In genomic region chr4:122150896-122151295, GRCh38 we compare ENCODE assay signal across 8 cellular contexts. TPM values are rescaled to one million over a fixed set of nuclear protein-coding genes. Genes with fewer than 3 reads are reported as not detected.
DNase-seq lines count a peak whose midpoint lies in the region; ATAC-seq lines count a peak whose summit lies in the region.

No MANE protein-coding gene starts in this region.

- H3K4ac ChIP-seq in mesendoderm (ENCODE audit: low read depth, low read length): no peak overlapping the region

- H3K27me3 ChIP-seq in mesendoderm (ENCODE audit: insufficient read depth, low read length, poor library complexity): no peaks in the 10 kb centered on the region

- ATAC-seq in stimulated activated naive CD8-positive, alpha-beta T cell treated with anti-CD3 and anti-CD28 coated beads, Interleukin-15, Interleukin-2, amounts not matched to agents 100 U/mL and 50 U/mL, for 24 hours: no peak
- ATAC-seq in activated T-helper 17 cell treated with anti-CD3 and anti-CD28 coated beads, Interleukin-2, amount 50 U/mL, for 72 hours (replicated peaks): no peak
- no peak for ATAC-seq in HG03442 (IDR thresholded peaks at IDR 0.05; ENCODE audit: unreplicated experiment)

- H3K27ac ChIP-seq in mesendoderm (ENCODE audit: low read depth, low read length): no peak overlapping the region

- no peak overlapping the region for H3K4me3 ChIP-seq in mesendoderm (ENCODE audit: low read length)

- H4K5ac ChIP-seq in mesendoderm (ENCODE audit: low read length): no peak overlapping the region

- no peaks in the 10 kb centered on the region for H3K27me3 Mint-ChIP-seq in stimulated activated naive CD8-positive, alpha-beta T cell treated with anti-CD3 and anti-CD28 coated beads, Interleukin-15, Interleukin-2, amounts not matched to agents 100 ng/mL and 50 ng/mL, for 24 hours
- peaks cover 3% of the 10 kb centered on the region for H3K27me3 Mint-ChIP-seq in activated T-helper 17 cell treated with anti-CD3 and anti-CD28 coated beads, Interleukin-2, amount 50 U/mL, for 72 hours

- no peak overlapping the region for H3K4me2 ChIP-seq in mesendoderm (ENCODE audit: low read length)

- no peak overlapping the region for H3K23ac ChIP-seq in mesendoderm (ENCODE audit: low read length)

- H3K4me1 Mint-ChIP-seq in stimulated activated naive CD8-positive, alpha-beta T cell treated with anti-CD3 and anti-CD28 coated beads, Interleukin-15, Interleukin-2, amounts not matched to agents 100 ng/mL and 50 ng/mL, for 24 hours (ENCODE audit: low read depth): peaks cover 66% of the 10 kb centered on the region
- H3K4me1 Mint-ChIP-seq in activated T-helper 17 cell treated with anti-CD3 and anti-CD28 coated beads, Interleukin-2, amount 50 U/mL, for 72 hours: peaks cover 24% of the 10 kb centered on the region

- no peaks in the 10 kb centered on the region for H3K79me2 ChIP-seq in mesendoderm (ENCODE audit: control insufficient read depth, insufficient read depth, low read length)

- peak overlapping the region; percentile 93 for H3K27ac Mint-ChIP-seq in stimulated activated naive CD8-positive, alpha-beta T cell treated with anti-CD3 and anti-CD28 coated beads, Interleukin-15, Interleukin-2, amounts not matched to agents 100 ng/mL and 50 ng/mL, for 24 hours
- H3K27ac Mint-ChIP-seq in activated T-helper 17 cell treated with anti-CD3 and anti-CD28 coated beads, Interleukin-2, amount 50 U/mL, for 72 hours: peak overlapping the region; percentile 94

- no peak for DNase-seq in stimulated activated naive CD8-positive, alpha-beta T cell treated with anti-CD3 and anti-CD28 coated beads, Interleukin-15, Interleukin-2, amounts not matched to agents 100 U/mL and 50 U/mL, for 24 hours
- DNase-seq in mesendoderm (no peak), UCSD-AML1 (lab: John Stamatoyannopoulos, UW; ENCODE audit: unreplicated experiment) (no peak), iPS-NIHi7 (ENCODE audit: extremely low spot score) (no peak), NCI-H2107 (lab: John Stamatoyannopoulos, UW) (no peak)

- H3K36me3 Mint-ChIP-seq in stimulated activated naive CD8-positive, alpha-beta T cell treated with anti-CD3 and anti-CD28 coated beads, Interleukin-15, Interleukin-2, amounts not matched to agents 100 ng/mL and 50 ng/mL, for 24 hours (ENCODE audit: low read depth): peaks cover 5% of the 10 kb centered on the region
- peaks cover 24% of the 10 kb centered on the region for H3K36me3 Mint-ChIP-seq in activated T-helper 17 cell treated with anti-CD3 and anti-CD28 coated beads, Interleukin-2, amount 50 U/mL, for 72 hours (ENCODE audit: low read depth)

- H3K4me3 Mint-ChIP-seq in stimulated activated naive CD8-positive, alpha-beta T cell treated with anti-CD3 and anti-CD28 coated beads, Interleukin-15, Interleukin-2, amounts not matched to agents 100 ng/mL and 50 ng/mL, for 24 hours: peak overlapping the region; percentile 90
- peak overlapping the region; percentile 94 for H3K4me3 Mint-ChIP-seq in activated T-helper 17 cell treated with anti-CD3 and anti-CD28 coated beads, Interleukin-2, amount 50 U/mL, for 72 hours

- no peaks in the 10 kb centered on the region for H3K9me3 Mint-ChIP-seq in stimulated activated naive CD8-positive, alpha-beta T cell treated with anti-CD3 and anti-CD28 coated beads, Interleukin-15, Interleukin-2, amounts not matched to agents 100 ng/mL and 50 ng/mL, for 24 hours
- H3K9me3 Mint-ChIP-seq in activated T-helper 17 cell treated with anti-CD3 and anti-CD28 coated beads, Interleukin-2, amount 50 U/mL, for 72 hours: no peaks in the 10 kb centered on the region

- no peak overlapping the region for H3K18ac ChIP-seq in mesendoderm (ENCODE audit: low read length)

- no peak overlapping the region for H2BK5ac ChIP-seq in mesendoderm (ENCODE audit: low read length)

- no peaks in the 10 kb centered on the region for H3K4me1 ChIP-seq in mesendoderm (ENCODE audit: control insufficient read depth, low read depth, low read length)

- no peak overlapping the region for H2BK15ac ChIP-seq in mesendoderm (replicated peaks; ENCODE audit: low read depth)

- H3K36me3 ChIP-seq in mesendoderm (ENCODE audit: control insufficient read depth, insufficient read depth, low read length): no peaks in the 10 kb centered on the region

- no peak overlapping the region for H2BK120ac ChIP-seq in mesendoderm (ENCODE audit: low read depth, low read length)

- H3K79me1 ChIP-seq in mesendoderm (ENCODE audit: low read length): no peaks in the 10 kb centered on the region

- no CpG with 5 or more reads among the region's 3 CpGs for WGBS in mesendoderm (ENCODE audit: extremely low coverage, insufficient coverage, low lambda C conversion rate)

- H4K8ac ChIP-seq in mesendoderm (ENCODE audit: low read depth, low read length): peak overlapping the region; percentile 56

- no peak overlapping the region for H2AK5ac ChIP-seq in mesendoderm (ENCODE audit: low read length)

- no peak overlapping the region for H3K56ac ChIP-seq in mesendoderm (ENCODE audit: low read length)

- H3K9ac ChIP-seq in mesendoderm (ENCODE audit: low read length): no peak overlapping the region

RNA-seq across cellular contexts. Expression of gene BLTP1, which starts 1.2 kb away (rescaled TPM):
- total RNA-seq in activated T-helper 17 cell treated with anti-CD3 and anti-CD28 coated beads, Interleukin-2, amount 50 U/mL, for 72 hours: 10 to 100 TPM; 43.2 to 49.9 TPM
- polyA plus RNA-seq in mesendoderm (2013, experiment 1 of 2): 10.1 TPM
- polyA plus RNA-seq in mesendoderm (2013, experiment 2 of 2): 9.9 TPM
